ENCODE assay signal across 20 cellular contexts in the genomic region with DNA sequence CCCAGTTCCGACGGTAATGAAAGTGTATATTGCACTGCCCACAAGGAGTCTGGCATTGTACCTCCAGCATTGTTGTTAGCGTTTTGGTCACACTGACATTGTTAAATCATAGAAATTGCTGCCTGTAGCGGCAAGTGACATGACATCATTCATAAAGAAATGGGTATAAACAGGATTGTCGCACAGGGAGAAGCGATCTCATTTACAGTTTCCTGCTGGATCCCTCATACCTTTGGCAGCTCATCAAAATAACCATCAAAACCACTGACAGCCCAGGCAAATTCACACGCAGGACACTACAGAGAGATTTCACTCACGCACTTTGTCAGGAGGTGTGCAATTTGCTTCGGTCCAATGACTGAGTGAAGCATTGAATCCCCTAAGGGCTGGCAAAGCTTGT. TPM values are rescaled to one million over a fixed set of nuclear protein-coding genes. Genes with fewer than 3 reads are reported as not detected.
A peak's percentile ranks its signal among the peaks of the same experiment; 100 is the strongest.
DNase-seq lines count a peak whose midpoint lies in the region; ATAC-seq and TF ChIP-seq lines count a peak whose summit lies in the region.
"Had no signal": no experiment of that assay in that cellular context is flagged by ENCODE, and none has a peak within 500 bp of the region (broad histone marks: within the 10 kb centered on the region; RNA-seq: fewer than 3 reads in every experiment).

No MANE protein-coding gene starts in this region.

- DNase-seq in G401 (ENCODE audit: low spot score), result peak; percentile 69
- DNase-seq in Karpas-422, result peak; percentile 49
- DNase-seq in cerebellum (ENCODE audit: low spot score), result peak; percentile 50
- no peak for DNase-seq in thyroid gland
- DNase-seq in heart left ventricle, result no peak
- DNase-seq in T-helper 1 cell, result no peak
- DNase-seq: CD4-positive, alpha-beta T cell; COR-L47; DND-41; IMR-90; NCI-H187; NCI-H510A; NCI-H748 treated with DMSO at 0.1 percent for 48 hours; SIG-M5; SK-N-SH had no signal

- peaks cover 19% of the 10 kb centered on the region for H3K4me1 Mint-ChIP-seq in stimulated activated memory B cell treated with anti-CD40 and anti-IgM and Interleukin-4, amounts not matched to agents 10 μg/mL and 1 μg/mL and 100 μg/mL, for 72 hours

- H3K4me3 Mint-ChIP-seq in stimulated activated memory B cell treated with anti-CD40 and anti-IgM and Interleukin-4, amounts not matched to agents 10 μg/mL and 1 μg/mL and 100 μg/mL, for 72 hours, result no peak overlapping the region
- H3K4me3 Mint-ChIP-seq: CD4-positive, alpha-beta T cell had no signal

- H3K9me3 Mint-ChIP-seq in stimulated activated memory B cell treated with anti-CD40 and anti-IgM and Interleukin-4, amounts not matched to agents 10 μg/mL and 1 μg/mL and 100 μg/mL, for 72 hours, result no peaks in the 10 kb centered on the region
- H3K9me3 Mint-ChIP-seq: CD4-positive, alpha-beta T cell had no signal

- ATAC-seq in stimulated activated memory B cell treated with anti-CD40 and anti-IgM and Interleukin-4, amounts not matched to agents 10 μg/mL and 1 μg/mL and 100 μg/mL, for 72 hours, result no peak
- no peak for ATAC-seq in heart left ventricle

- H3K4me3 ChIP-seq in Karpas-422 (ENCODE audit: low read length) (peak overlapping the region; percentile 37; the same call in 1 of the 2 replicates), thyroid gland (replicated peaks in 1 of 3) (no peak overlapping the region), heart left ventricle (no peak overlapping the region)
- H3K4me3 ChIP-seq: BLaER1, HAP-1 had no signal

- TF ChIP-seq CTCF in thyroid gland (IDR thresholded peaks at IDR 0.05), result no peak
- no peak for TF ChIP-seq CTCF in heart left ventricle (IDR thresholded peaks at IDR 0.05)

- H4K20me1 ChIP-seq in Karpas-422 (ENCODE audit: insufficient read depth, low read depth, low read length), result no peaks in the 10 kb centered on the region
- H4K20me1 ChIP-seq: BLaER1 had no signal

- in situ Hi-C loops in G401 (cut with HindIII; ENCODE audit: low sequenced_read_pairs), result no loop called here

- no peaks in the 10 kb centered on the region for H3K9me2 ChIP-seq in Karpas-422 (replicated peaks; ENCODE audit: insufficient read depth, low read length)
- H3K9me2 ChIP-seq: SK-N-SH had no signal

- H3K79me2 ChIP-seq in Karpas-422 (ENCODE audit: low read length), result no peaks in the 10 kb centered on the region

- H3K36me3 ChIP-seq in Karpas-422 (ENCODE audit: insufficient read depth, low read length), result no peaks in the 10 kb centered on the region
- H3K36me3 ChIP-seq in thyroid gland, result no peaks in the 10 kb centered on the region
- no peaks in the 10 kb centered on the region for H3K36me3 ChIP-seq in heart left ventricle
- H3K36me3 ChIP-seq: BLaER1, HAP-1 had no signal

- peak overlapping the region; percentile 27; the same call in 1 of the 2 replicates for H3K9ac ChIP-seq in Karpas-422 (ENCODE audit: low read length)
- H3K9ac ChIP-seq: BLaER1, SK-N-SH had no signal

- H3K27ac ChIP-seq in Karpas-422 (ENCODE audit: low read length), result no peak overlapping the region
- H3K27ac ChIP-seq in thyroid gland, result no peak overlapping the region
- H3K27ac ChIP-seq in heart left ventricle, result no peak overlapping the region
- H3K27ac ChIP-seq: BLaER1, RWPE1 had no signal

- peak overlapping the region; percentile 64 for H3K4me2 ChIP-seq in Karpas-422 (ENCODE audit: low read depth, low read length, poor library complexity, severe bottlenecking)
- H3K4me2 ChIP-seq: BLaER1, SK-N-SH had no signal

- H3K4me1 ChIP-seq in Karpas-422 (ENCODE audit: low read length) (peaks cover 35% of the 10 kb centered on the region), thyroid gland (no peaks in the 10 kb centered on the region), heart left ventricle (no peaks in the 10 kb centered on the region)
- H3K4me1 ChIP-seq: BLaER1 had no signal

- no peaks in the 10 kb centered on the region for H3K27me3 Mint-ChIP-seq in stimulated activated memory B cell treated with anti-CD40 and anti-IgM and Interleukin-4, amounts not matched to agents 10 μg/mL and 1 μg/mL and 100 μg/mL, for 72 hours
- H3K27me3 Mint-ChIP-seq: CD4-positive, alpha-beta T cell had no signal

- H3K36me3 Mint-ChIP-seq in stimulated activated memory B cell treated with anti-CD40 and anti-IgM and Interleukin-4, amounts not matched to agents 10 μg/mL and 1 μg/mL and 100 μg/mL, for 72 hours, result no peaks in the 10 kb centered on the region

- TF ChIP-seq POLR2A in thyroid gland (IDR thresholded peaks at IDR 0.05) (no peak), heart left ventricle (IDR thresholded peaks at IDR 0.05) (no peak)

- H3K9me3 ChIP-seq in Karpas-422 (ENCODE audit: low read length) (no peaks in the 10 kb centered on the region), thyroid gland (no peaks in the 10 kb centered on the region), heart left ventricle (no peaks in the 10 kb centered on the region)
- H3K9me3 ChIP-seq: BLaER1, HAP-1, SK-N-SH had no signal

- no peaks in the 10 kb centered on the region for H3K27me3 ChIP-seq in Karpas-422 (ENCODE audit: low read length)
- H3K27me3 ChIP-seq in thyroid gland, result no peaks in the 10 kb centered on the region
- peaks cover 0 to 9% (median 0%) of the 10 kb centered on the region in 9 donors for H3K27me3 ChIP-seq in heart left ventricle
- H3K27me3 ChIP-seq: BLaER1 had no signal

- intact Hi-C loops in thyroid gland (cut with DNase I) (no loop called here), heart left ventricle (cut with DNase I) (loop anchor here in 3 of 10 donors (2.0 to 10.0 kb wide), 3 partner anchors 77 to 117 kb away; no protein-coding TSS in a partner anchor)

- peak overlapping the region; percentile 47 for H3K27ac Mint-ChIP-seq in stimulated activated memory B cell treated with anti-CD40 and anti-IgM and Interleukin-4, amounts not matched to agents 10 μg/mL and 1 μg/mL and 100 μg/mL, for 72 hours
- H3K27ac Mint-ChIP-seq: CD4-positive, alpha-beta T cell had no signal

- 66 to 79% methylated on average over 9 of the region's 9 CpGs for WGBS in thyroid gland, 2 donors
- WGBS in heart left ventricle, 4 donors, result 68 to 75% (median 70%) methylated on average over 9 of the region's 9 CpGs

- H2AFZ ChIP-seq in Karpas-422 (ENCODE audit: low read length), result peak overlapping the region; percentile 20; the same call in 1 of the 2 replicates

RNA-seq across cellular contexts. Expression of a gene that starts 3.5 kb away (rescaled TPM):
- total RNA-seq in G401 (2014; rRNA removed; shearing (Covaris generic)), result not detected in 2 replicates
- total RNA-seq in Karpas-422 (2014; rRNA removed; shearing (Covaris generic); ENCODE audit: low replicate concordance), result 2.2 and 2.7 TPM in 2 replicates
- total RNA-seq in cerebellum (0.27 TPM), thyroid gland (not detected), heart left ventricle (not detected)
- not detected for polyA plus RNA-seq in heart left ventricle
- total RNA-seq: CD4-positive, alpha-beta T cell; IMR-90; MCF 10A had no signal
- polyA plus RNA-seq: IMR-90, SK-N-SH had no signal

RNA-seq across cellular contexts. Expression of a gene that starts 32.7 kb away (rescaled TPM):
- 37.8 and 40.4 TPM in 2 replicates for total RNA-seq in G401 (2014; rRNA removed; shearing (Covaris generic))
- total RNA-seq in Karpas-422 (2014; rRNA removed; shearing (Covaris generic); ENCODE audit: low replicate concordance), result 17.4 and 45.6 TPM in 2 replicates
- total RNA-seq in cerebellum (29.7 TPM), thyroid gland (10 to 100 TPM; 15.3 to 36.7 (median 26.2) TPM), heart left ventricle (100 to 1,000 TPM in 8 of 9 donors, 10 to 100 TPM in 1; 86.7 to 172 (median 124) TPM)
- polyA plus RNA-seq in heart left ventricle, result 10 to 100 TPM; 28.8 to 86.5 TPM

Comparison
In these comparisons a context has a peak if more than half of its experiments do, and no peak if none do; other contexts are left out.
1. DNase-seq: peak in G401 (single experiment), Karpas-422 (single experiment) and cerebellum (single experiment); none in thyroid gland (0 of 2), heart left ventricle (0 of 5) and T-helper 1 cell (0 of 5).